In genomic region chr15:89401636-89402252, GRCh38 we compare ENCODE assay signal across 12 cellular contexts.
A peak's percentile ranks its signal among the peaks of the same experiment; 100 is the strongest.
DNase-seq lines count a peak whose midpoint lies in the region; ATAC-seq and TF ChIP-seq lines count a peak whose summit lies in the region.
"Had no signal": no experiment of that assay in that cellular context is flagged by ENCODE, and none has a peak within 500 bp of the region (broad histone marks: within the 10 kb centered on the region; RNA-seq: fewer than 3 reads in every experiment).

No MANE protein-coding gene starts in this region.

- H3K4me1 Mint-ChIP-seq in activated T-helper 2 cell treated with anti-CD3 and anti-CD28 coated beads, Interferon-gamma antibody, Interleukin-2, Interleukin-4, amounts not matched to agents 10 μg/mL and 5 μg/mL and 100 μg/mL, durations not matched to agents 14 hours and 24 hours and 36 hours (ENCODE audit: low read depth), result peaks cover 19% of the 10 kb centered on the region
- H3K4me1 Mint-ChIP-seq in naive B cell, result peaks cover 15 to 34% (median 20%) of the 10 kb centered on the region in 3 donors
- H3K4me1 Mint-ChIP-seq in endothelial cell (ENCODE audit: unreplicated experiment), result peaks cover 13% of the 10 kb centered on the region

- H3K27me3 ChIP-seq in MG63, result no peaks in the 10 kb centered on the region

- H3K9me3 ChIP-seq in MG63, result no peaks in the 10 kb centered on the region
- H3K9me3 ChIP-seq: prostate gland had no signal

- no peak for TF ChIP-seq CTCF in endothelial cell (IDR thresholded peaks at IDR 0.05; ENCODE audit: unreplicated experiment)

- no peaks in the 10 kb centered on the region for H3K36me3 ChIP-seq in MG63
- H3K36me3 ChIP-seq: prostate gland had no signal

- no peaks in the 10 kb centered on the region for H3K36me3 Mint-ChIP-seq in activated T-helper 2 cell treated with anti-CD3 and anti-CD28 coated beads, Interferon-gamma antibody, Interleukin-2, Interleukin-4, amounts not matched to agents 10 μg/mL and 5 μg/mL and 100 μg/mL, durations not matched to agents 14 hours and 24 hours and 36 hours (ENCODE audit: low read depth)
- H3K36me3 Mint-ChIP-seq in naive B cell (no peaks in the 10 kb centered on the region), endothelial cell (ENCODE audit: low read depth, unreplicated experiment) (no peaks in the 10 kb centered on the region)

- H3K4me3 Mint-ChIP-seq in activated T-helper 2 cell treated with anti-CD3 and anti-CD28 coated beads, Interferon-gamma antibody, Interleukin-2, Interleukin-4, amounts not matched to agents 10 μg/mL and 5 μg/mL and 100 μg/mL, durations not matched to agents 14 hours and 24 hours and 36 hours (ENCODE audit: low read depth), result peak overlapping the region; percentile 4
- H3K4me3 Mint-ChIP-seq in naive B cell, result peak overlapping the region in 5 of 8 donors; percentile 51 to 74 (median 66)
- no peak overlapping the region for H3K4me3 Mint-ChIP-seq in endothelial cell (ENCODE audit: unreplicated experiment)

- ATAC-seq in naive B cell (ENCODE audit: low read depth in 2 of 2), result no peak

- peak overlapping the region; percentile 40 for H3K4me3 ChIP-seq in MG63
- H3K4me3 ChIP-seq: hepatocyte, prostate gland had no signal

- peak; percentile 78 for DNase-seq in EL
- peak; percentile 58 for DNase-seq in MG63
- no peak for DNase-seq in activated T-helper 2 cell treated with anti-CD3 and anti-CD28 coated beads, Interferon-gamma antibody, Interleukin-2, Interleukin-4, amounts not matched to agents 10 μg/mL and 5 μg/mL and 100 μg/mL, durations not matched to agents 14 hours and 24 hours and 36 hours (ENCODE audit: low spot score)
- no peak for DNase-seq in naive B cell
- DNase-seq in NCI-H69 (lab: John Stamatoyannopoulos, UW), result no peak
- DNase-seq in 8988T, result no peak
- no peak for DNase-seq in endothelial cell (ENCODE audit: low spot score)
- DNase-seq in activated CD4-positive, alpha-beta T cell treated with anti-CD3 and anti-CD28 coated beads, Interleukin-2, amount 50 U/mL, for 48 hours, result no peak
- DNase-seq: NCI-H1092 treated with DMSO at 0.1 percent for 48 hours, substantia nigra had no signal

- H3K27me3 Mint-ChIP-seq in activated T-helper 2 cell treated with anti-CD3 and anti-CD28 coated beads, Interferon-gamma antibody, Interleukin-2, Interleukin-4, amounts not matched to agents 10 μg/mL and 5 μg/mL and 100 μg/mL, durations not matched to agents 14 hours and 24 hours and 36 hours (ENCODE audit: low read depth), result peaks cover 76% of the 10 kb centered on the region
- H3K27me3 Mint-ChIP-seq in naive B cell, result peaks cover 75 to 90% (median 85%) of the 10 kb centered on the region in 3 donors
- H3K27me3 Mint-ChIP-seq in endothelial cell (ENCODE audit: unreplicated experiment), result peaks cover 33% of the 10 kb centered on the region

- intact Hi-C loops in activated T-helper 2 cell treated with anti-CD3 and anti-CD28 coated beads, Interferon-gamma antibody, Interleukin-2, Interleukin-4, amounts not matched to agents 10 μg/mL and 5 μg/mL and 100 μg/mL, durations not matched to agents 14 hours and 24 hours and 36 hours (cut with micrococcal nuclease), result no loop called here

- no peak overlapping the region for H3K27ac Mint-ChIP-seq in activated T-helper 2 cell treated with anti-CD3 and anti-CD28 coated beads, Interferon-gamma antibody, Interleukin-2, Interleukin-4, amounts not matched to agents 10 μg/mL and 5 μg/mL and 100 μg/mL, durations not matched to agents 14 hours and 24 hours and 36 hours
- peak overlapping the region in 1 of 6 donors; percentile 16 for H3K27ac Mint-ChIP-seq in naive B cell
- H3K27ac Mint-ChIP-seq in endothelial cell (ENCODE audit: unreplicated experiment), result no peak overlapping the region

- no peaks in the 10 kb centered on the region for H3K9me3 Mint-ChIP-seq in activated T-helper 2 cell treated with anti-CD3 and anti-CD28 coated beads, Interferon-gamma antibody, Interleukin-2, Interleukin-4, amounts not matched to agents 10 μg/mL and 5 μg/mL and 100 μg/mL, durations not matched to agents 14 hours and 24 hours and 36 hours
- H3K9me3 Mint-ChIP-seq in naive B cell, result no peaks in the 10 kb centered on the region
- no peaks in the 10 kb centered on the region for H3K9me3 Mint-ChIP-seq in endothelial cell (ENCODE audit: unreplicated experiment)

Comparison
In these comparisons a context has a peak if more than half of its experiments do, and no peak if none do; other contexts are left out.
1. DNase-seq: peak in EL (single experiment) and MG63 (single experiment); none in activated T-helper 2 cell treated with anti-CD3 and anti-CD28 coated beads, Interferon-gamma antibody, Interleukin-2, Interleukin-4, amounts not matched to agents 10 μg/mL and 5 μg/mL and 100 μg/mL, durations not matched to agents 14 hours and 24 hours and 36 hours (single experiment), naive B cell (single experiment), NCI-H69 (single experiment), 8988T (single experiment), endothelial cell (single experiment) and activated CD4-positive, alpha-beta T cell treated with anti-CD3 and anti-CD28 coated beads, Interleukin-2, amount 50 U/mL, for 48 hours (0 of 2).